Comparison of ENCODE assay signal across 8 cellular contexts in the genomic region with DNA sequence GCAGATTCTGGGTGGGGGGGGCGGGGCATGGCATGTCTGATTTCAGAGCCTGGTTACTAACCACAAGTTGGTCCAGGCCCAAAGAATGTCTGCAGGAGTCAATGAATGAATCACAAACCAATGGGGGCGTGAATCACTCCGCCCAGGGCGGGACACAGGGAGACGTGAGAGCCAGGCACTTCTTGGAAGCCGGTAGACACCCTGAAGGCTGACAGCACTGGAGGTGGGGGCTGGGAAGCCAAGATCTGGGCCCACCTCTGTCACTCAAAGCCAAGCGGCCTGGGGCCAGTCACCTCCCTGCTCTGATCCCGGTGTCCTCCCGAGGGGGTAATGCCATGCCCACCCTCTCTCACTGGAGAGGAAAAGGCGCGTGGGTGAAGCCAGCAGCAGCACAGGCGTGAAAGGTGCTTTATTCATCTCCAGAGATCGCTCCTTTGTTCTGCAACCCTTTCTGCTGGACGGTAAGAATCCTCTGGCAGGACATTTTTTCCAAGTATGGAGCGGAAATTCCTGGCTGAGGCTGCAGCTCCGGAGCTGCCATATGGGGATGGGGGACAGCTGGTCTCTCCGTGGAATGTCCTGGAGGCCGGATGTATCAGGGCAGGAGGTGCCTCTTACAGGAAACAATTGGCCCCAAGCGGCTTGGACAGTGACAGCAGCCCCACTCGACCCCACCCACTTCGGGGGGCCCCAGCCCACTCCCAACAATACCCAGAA.
DNase-seq lines count a peak whose midpoint lies in the region; ATAC-seq, FAIRE-seq and TF ChIP-seq lines count a peak whose summit lies in the region.

No MANE protein-coding gene starts in this region.

- H3K4me3 Mint-ChIP-seq in activated T-cell treated with anti-CD3 and anti-CD28 coated beads, Interleukin-2, amount 50 U/mL, for 24 hours: no peak overlapping the region

- H3K9ac ChIP-seq in keratinocyte (ENCODE audit: control insufficient read depth, extremely low read depth, insufficient read depth, low read length) (peak overlapping the region; percentile 50), stomach smooth muscle (ENCODE audit: low read length in 2 of 2) (peak overlapping the region; percentile 21 to 36)

- H3K9me1 ChIP-seq in keratinocyte (ENCODE audit: control insufficient read depth, extremely low read depth, insufficient read depth, low read length): peaks cover 3% of the 10 kb centered on the region

- H3K27me3 ChIP-seq in keratinocyte (ENCODE audit: control insufficient read depth, extremely low read depth, insufficient read depth, low read length) (no peaks in the 10 kb centered on the region), stomach smooth muscle (ENCODE audit: control insufficient read depth in 1 of 2, insufficient read depth in 2 of 2, low read length in 2 of 2) (no peaks in the 10 kb centered on the region)

- peak; percentile 92 for FAIRE-seq in keratinocyte (lab: Jason Lieb, UNC)
- FAIRE-seq in frontal cortex (lab: Jason Lieb, UNC): no peak

- peaks cover 42% of the 10 kb centered on the region for H3K4me1 ChIP-seq in keratinocyte (ENCODE audit: control insufficient read depth, extremely low read depth, insufficient read depth, low read length)
- H3K4me1 ChIP-seq in stomach smooth muscle (ENCODE audit: control insufficient read depth, insufficient read depth, low read length): peaks cover 32% of the 10 kb centered on the region

- peaks cover 48% of the 10 kb centered on the region for H3K4me1 Mint-ChIP-seq in activated T-cell treated with anti-CD3 and anti-CD28 coated beads, Interleukin-2, amount 50 U/mL, for 24 hours (ENCODE audit: low read depth)

- TF ChIP-seq CTCF in astrocyte of the spinal cord (IDR thresholded peaks at IDR 0.05; ENCODE audit: low read depth, low read length) (no peak), keratinocyte (optimal IDR thresholded peaks at IDR 0.05 in 1 of 3, IDR thresholded peaks at IDR 0.05 in 1 of 3, conservative IDR thresholded peaks at IDR 0.05 in 1 of 3; ENCODE audit: extremely low read depth in 1 of 3, insufficient read depth in 2 of 3, low read length in 3 of 3) (no peak)

- no peaks in the 10 kb centered on the region for H3K9me3 Mint-ChIP-seq in activated T-cell treated with anti-CD3 and anti-CD28 coated beads, Interleukin-2, amount 50 U/mL, for 24 hours

- H4K20me1 ChIP-seq in keratinocyte (ENCODE audit: control insufficient read depth, extremely low read depth, insufficient read depth, low read length): no peaks in the 10 kb centered on the region

- H3K9me3 ChIP-seq in keratinocyte (ENCODE audit: control insufficient read depth, low read depth, low read length): no peaks in the 10 kb centered on the region
- no peaks in the 10 kb centered on the region for H3K9me3 ChIP-seq in stomach smooth muscle (ENCODE audit: control insufficient read depth in 2 of 2, low read length in 2 of 2)

- peaks cover 1% of the 10 kb centered on the region for H3K79me2 ChIP-seq in keratinocyte (ENCODE audit: control insufficient read depth, insufficient read depth, low read length)

- no peaks in the 10 kb centered on the region for H3K27me3 Mint-ChIP-seq in activated T-cell treated with anti-CD3 and anti-CD28 coated beads, Interleukin-2, amount 50 U/mL, for 24 hours

- peak overlapping the region; percentile 62 for H3K27ac Mint-ChIP-seq in activated T-cell treated with anti-CD3 and anti-CD28 coated beads, Interleukin-2, amount 50 U/mL, for 24 hours

- in situ Hi-C loops in astrocyte of the spinal cord (cut with HindIII; ENCODE audit: low sequenced_read_pairs): no loop called here

- H3K36me3 ChIP-seq in keratinocyte (ENCODE audit: control insufficient read depth in 2 of 2, extremely low read depth in 1 of 2, insufficient read depth in 2 of 2, low read length in 2 of 2) (peaks cover 18 to 29% of the 10 kb centered on the region in 2 experiments), stomach smooth muscle (ENCODE audit: control insufficient read depth in 2 of 2, insufficient read depth in 2 of 2, low read length in 2 of 2) (no peaks in the 10 kb centered on the region)

- H3K4me2 ChIP-seq in keratinocyte (ENCODE audit: control insufficient read depth, extremely low read depth, insufficient read depth, low read depth, low read length): peak overlapping the region; percentile 85

- dilution Hi-C loops in keratinocyte (cut with MboI; ENCODE audit: extremely low pct_ligation_motif_present, low sequenced_read_pairs): no loop called here

- peaks cover 93% of the 10 kb centered on the region for H3K36me3 Mint-ChIP-seq in activated T-cell treated with anti-CD3 and anti-CD28 coated beads, Interleukin-2, amount 50 U/mL, for 24 hours (ENCODE audit: low read depth)

- ATAC-seq in GM21723 (IDR thresholded peaks at IDR 0.05; ENCODE audit: unreplicated experiment) (no peak), HG02884 (IDR thresholded peaks at IDR 0.05; ENCODE audit: unreplicated experiment) (no peak)

- no peak for DNase-seq in activated T-cell treated with anti-CD3 and anti-CD28 coated beads, Interleukin-2, amount 50 U/mL, for 24 hours
- no peak for DNase-seq in activated T-cell treated with anti-CD3 and anti-CD28 coated beads, Interleukin-2, amount 50 U/mL, for 1 hour
- DNase-seq in astrocyte of the spinal cord (ENCODE audit: low read depth, low spot score) (peak; percentile 96), keratinocyte (ENCODE audit: low read depth, low spot score) (peak; percentile 85), frontal cortex (ENCODE audit: low spot score in 2 of 2) (no peak)

- no peak overlapping the region for H2AFZ ChIP-seq in keratinocyte (ENCODE audit: control insufficient read depth, low read length)

- peak overlapping the region; percentile 72 for H3K27ac ChIP-seq in keratinocyte (ENCODE audit: control insufficient read depth, insufficient read depth, low read length)
- peak overlapping the region; percentile 67 for H3K27ac ChIP-seq in stomach smooth muscle (ENCODE audit: low read length)

- peak overlapping the region; percentile 32 for H3K4me3 ChIP-seq in astrocyte of the spinal cord (ENCODE audit: low read depth, low read length)
- peak overlapping the region in 2 of 3 experiments; percentile 11 to 15 for H3K4me3 ChIP-seq in keratinocyte (ENCODE audit: control insufficient read depth in 2 of 3, extremely low read depth in 1 of 3, insufficient read depth in 2 of 3, low read depth in 1 of 3, low read length in 3 of 3)
- H3K4me3 ChIP-seq in stomach smooth muscle (ENCODE audit: low read length in 2 of 2): peak overlapping the region; percentile 40 to 44

Comparison
In these comparisons a context has a peak if more than half of its experiments do, and no peak if none do; other contexts are left out.
1. DNase-seq: peak in astrocyte of the spinal cord (single experiment) and keratinocyte (single experiment); none in activated T-cell treated with anti-CD3 and anti-CD28 coated beads, Interleukin-2, amount 50 U/mL, for 24 hours (single experiment), activated T-cell treated with anti-CD3 and anti-CD28 coated beads, Interleukin-2, amount 50 U/mL, for 1 hour (single experiment) and frontal cortex (0 of 2).
2. Peak in every context shown above with its lines, with median percentiles within 50 percentile points of each other: H3K4me3 ChIP-seq.